Comparison of ENCODE assay signal across 13 cellular contexts in genomic region chr10:79111846-79112614, GRCh38. TPM values are rescaled to one million over a fixed set of nuclear protein-coding genes. Genes with fewer than 3 reads are reported as not detected.
A peak's percentile ranks its signal among the peaks of the same experiment; 100 is the strongest.
DNase-seq lines count a peak whose midpoint lies in the region; ATAC-seq, FAIRE-seq and TF ChIP-seq lines count a peak whose summit lies in the region.
"Had no signal": no experiment of that assay in that cellular context is flagged by ENCODE, and none has a peak within 500 bp of the region (broad histone marks: within the 10 kb centered on the region; RNA-seq: fewer than 3 reads in every experiment).

No MANE protein-coding gene starts in this region.

- H3K23me2 ChIP-seq in H1 (ENCODE audit: low read depth, low read length), result no peaks in the 10 kb centered on the region

- H3K9ac ChIP-seq in IMR-90 (ENCODE audit: low read depth, low read length) (0 out of 2 replicates have a peak overlapping the region, but pooled peaks have one; percentile 45), H1 (replicated peaks in 1 of 4; ENCODE audit: extremely low read depth in 1 of 4, low read depth in 3 of 4, low read length in 3 of 4) (no peak overlapping the region), mesendoderm (ENCODE audit: low read length) (no peak overlapping the region), subcutaneous abdominal adipose tissue (ENCODE audit: low read length in 5 of 5) (peak overlapping the region in 3 of 5 donors; percentile 35 to 66 (median 39))

- dilution Hi-C loops in IMR-90 (cut with HindIII; ENCODE audit: low sequenced_read_pairs, unreplicated experiment), result no loop called here

- peak overlapping the region; percentile 58; the same call in 1 of the 2 replicates for H4K91ac ChIP-seq in IMR-90 (ENCODE audit: insufficient read depth, low read depth, low read length)
- H4K91ac ChIP-seq in H1 (replicated peaks; ENCODE audit: insufficient read length, low read length), result peak overlapping the region; percentile 38

- intact Hi-C loops in IMR-90 (cut with micrococcal nuclease), result loop anchor here (5.0 kb wide), 1 partner anchor 40 kb away; no protein-coding TSS in a partner anchor

- no peak for TF ChIP-seq EP300 in H1 (IDR thresholded peaks at IDR 0.05; ENCODE audit: borderline replicate concordance in 1 of 2, low read depth in 2 of 2, low read length in 2 of 2)

- in situ Hi-C loops in IMR-90 (cut with MboI; ENCODE audit: low sequenced_read_pairs), result no loop called here

- H2BK15ac ChIP-seq in IMR-90 (ENCODE audit: low read depth, low read length), result peak overlapping the region; percentile 34; the same call in 1 of the 3 replicates
- no peak overlapping the region for H2BK15ac ChIP-seq in H1 (ENCODE audit: low read length)
- H2BK15ac ChIP-seq in mesendoderm (replicated peaks; ENCODE audit: low read depth), result no peak overlapping the region

- H3K27ac ChIP-seq in IMR-90 (ENCODE audit: insufficient read depth, low read length), result peak overlapping the region; percentile 87
- no peak overlapping the region for H3K27ac ChIP-seq in H1 (ENCODE audit: low read depth, low read length)
- no peak overlapping the region for H3K27ac ChIP-seq in mesendoderm (ENCODE audit: low read depth, low read length)
- peak overlapping the region; percentile 76 for H3K27ac ChIP-seq in subcutaneous abdominal adipose tissue (ENCODE audit: low read depth, low read length)

- H3K14ac ChIP-seq in IMR-90 (replicated peaks; ENCODE audit: low read depth, low read length), result peak overlapping the region; percentile 83
- no peak overlapping the region for H3K14ac ChIP-seq in H1 (ENCODE audit: insufficient read length)

- H3K4me2 ChIP-seq in IMR-90 (ENCODE audit: low read depth, low read length) (no peak overlapping the region), H1 (ENCODE audit: insufficient read depth in 1 of 2, low read depth in 2 of 2, low read length in 2 of 2) (no peak overlapping the region; a peak in 1 of 4 replicates), mesendoderm (ENCODE audit: low read length) (no peak overlapping the region)

- H3K79me1 ChIP-seq in IMR-90 (ENCODE audit: low read depth in 1 of 2, low read length in 2 of 2) (peaks cover 26 to 99% of the 10 kb centered on the region in 2 experiments), H1 (ENCODE audit: low read depth, low read length) (peaks cover 42% of the 10 kb centered on the region), mesendoderm (ENCODE audit: low read length) (peaks cover 70% of the 10 kb centered on the region)

- TF ChIP-seq RAD21 in IMR-90 (IDR thresholded peaks at IDR 0.05; ENCODE audit: low read length), result no peak
- TF ChIP-seq RAD21 in H1 (IDR thresholded peaks at IDR 0.05 in 1 of 2, conservative IDR thresholded peaks at IDR 0.05 in 1 of 2; ENCODE audit: low read depth in 2 of 2, low read length in 2 of 2), result no peak

- no TSS peak for BruUV-seq in IMR-90 (replicated peaks; lab: Mats Ljungman, UMichigan)

- no peak for FAIRE-seq in H1 (lab: Jason Lieb, UNC)

- peaks cover 65% of the 10 kb centered on the region for H3K9me1 ChIP-seq in IMR-90 (ENCODE audit: insufficient read depth, low read length)

- POLR2A ChIA-PET in IMR-90 (lab: Charles Lee; ENCODE audit: unreplicated experiment), result no interaction called here
- POLR2A ChIA-PET in H1 (lab: Charles Lee; ENCODE audit: partially characterized antibody), result interaction anchor here (0.9 kb wide), 1 partner anchor 45 kb away, joined by 4 read pairs; no protein-coding TSS in a partner anchor

- H3K4me1 ChIP-seq in IMR-90 (ENCODE audit: control insufficient read depth, insufficient read depth, low read length) (peaks cover 58% of the 10 kb centered on the region), H1 (replicated peaks in 1 of 4; ENCODE audit: control insufficient read depth in 3 of 4, insufficient read depth in 4 of 4, low read length in 3 of 4) (peaks cover 6 to 40% (median 28%) of the 10 kb centered on the region in 4 experiments), mesendoderm (ENCODE audit: control insufficient read depth, low read depth, low read length) (peaks cover 20% of the 10 kb centered on the region), subcutaneous abdominal adipose tissue (ENCODE audit: control insufficient read depth in 5 of 5, insufficient read depth in 5 of 5, low read length in 5 of 5) (peaks cover 19 to 77% (median 68%) of the 10 kb centered on the region in 5 donors)

- peaks cover 100% of the 10 kb centered on the region for H4K20me1 ChIP-seq in IMR-90 (ENCODE audit: insufficient read depth, low read length)
- H4K20me1 ChIP-seq in H1 (replicated peaks in 1 of 2; ENCODE audit: control insufficient read depth in 1 of 2, insufficient read depth in 2 of 2, low read length in 2 of 2), result peaks cover 14 to 25% of the 10 kb centered on the region in 2 experiments

- H3K56ac ChIP-seq in IMR-90 (ENCODE audit: extremely low read depth, insufficient read depth, low read length) (no peak overlapping the region), H1 (replicated peaks; ENCODE audit: insufficient read length, low read depth, low read length) (no peak overlapping the region), mesendoderm (ENCODE audit: low read length) (peak overlapping the region; percentile 36)

- peak overlapping the region; percentile 72; the same call in 1 of the 2 replicates for H2BK120ac ChIP-seq in IMR-90 (ENCODE audit: low read depth, low read length)
- H2BK120ac ChIP-seq in H1 (replicated peaks; ENCODE audit: low read depth, low read length), result no peak overlapping the region
- no peak overlapping the region for H2BK120ac ChIP-seq in mesendoderm (ENCODE audit: low read depth, low read length)

- TF ChIP-seq POLR2A in IMR-90 (IDR thresholded peaks at IDR 0.05; ENCODE audit: low read depth, low read length) (no peak), H1 (IDR thresholded peaks at IDR 0.05; ENCODE audit: control extremely low read depth in 1 of 2, low read depth in 2 of 2, low read length in 2 of 2) (no peak)

- H3K27me3 ChIP-seq in IMR-90 (ENCODE audit: control insufficient read depth, insufficient read depth, low read length) (no peaks in the 10 kb centered on the region), H1 (replicated peaks in 1 of 4; ENCODE audit: control insufficient read depth in 3 of 4, extremely low read depth in 1 of 4, insufficient read depth in 3 of 4, low read length in 3 of 4) (no peaks in the 10 kb centered on the region), mesendoderm (ENCODE audit: insufficient read depth, low read length, poor library complexity) (no peaks in the 10 kb centered on the region), subcutaneous abdominal adipose tissue (ENCODE audit: control insufficient read depth in 5 of 5, insufficient read depth in 4 of 5, low read length in 5 of 5) (no peaks in the 10 kb centered on the region)
- H3K27me3 ChIP-seq: MG63 had no signal

- DNase-seq in IMR-90 (no peak), H1 (ENCODE audit: low read depth in 1 of 2, low spot score in 2 of 2) (no peak), mesendoderm (no peak), T-helper 1 cell (no peak), anterior cingulate cortex (lab: John Stamatoyannopoulos, UW) (no peak), occipital lobe (lab: John Stamatoyannopoulos, UW) (no peak)
- no peak for DNase-seq in NK-92 treated with Interleukin-12 subunit alpha and Interleukin-12 subunit beta, amount 100 ng/mL, for 24 hours (lab: John Stamatoyannopoulos, UW)
- DNase-seq: activated CD4-positive, alpha-beta T cell treated with anti-CD3 and anti-CD28 coated beads for 36 hours; activated gamma-delta T cell treated with Interleukin-2 at 50 U/mL for 16 hours; CD8-positive, alpha-beta memory T cell; NCI-H526 treated with DMSO at 0.1 percent for 48 hours had no signal

- H2BK5ac ChIP-seq in IMR-90 (ENCODE audit: low read depth, low read length, poor library complexity, severe bottlenecking) (peak overlapping the region; percentile 84), H1 (ENCODE audit: low read depth, low read length) (no peak overlapping the region), mesendoderm (ENCODE audit: low read length) (no peak overlapping the region)

- H4K8ac ChIP-seq in IMR-90 (ENCODE audit: low read depth in 2 of 2, low read length in 2 of 2), result peak overlapping the region; percentile 19 to 53; a peak in 3 of 4 replicates
- no peak overlapping the region for H4K8ac ChIP-seq in H1 (ENCODE audit: extremely low read depth, insufficient read depth, low read length)
- H4K8ac ChIP-seq in mesendoderm (ENCODE audit: low read depth, low read length), result no peak overlapping the region

- H3K4ac ChIP-seq in IMR-90 (ENCODE audit: low read depth, low read length) (peak overlapping the region; percentile 86), H1 (replicated peaks; ENCODE audit: insufficient read length, low read depth, low read length) (no peak overlapping the region), mesendoderm (ENCODE audit: low read depth, low read length) (no peak overlapping the region)

- peak overlapping the region; percentile 37 for H2AK5ac ChIP-seq in IMR-90 (ENCODE audit: low read depth, low read length)
- no peak overlapping the region for H2AK5ac ChIP-seq in H1 (ENCODE audit: low read depth, low read length)
- no peak overlapping the region for H2AK5ac ChIP-seq in mesendoderm (ENCODE audit: low read length)

- ATAC-seq in IMR-90 (ENCODE audit: low read depth), result no peak
- ATAC-seq: activated CD4-positive, alpha-beta T cell treated with anti-CD3 and anti-CD28 coated beads for 36 hours had no signal

- peak overlapping the region; percentile 66; the same call in 1 of the 2 replicates for H3K23ac ChIP-seq in IMR-90 (ENCODE audit: low read depth, low read length)
- H3K23ac ChIP-seq in H1 (ENCODE audit: insufficient read length), result no peak overlapping the region
- no peak overlapping the region for H3K23ac ChIP-seq in mesendoderm (ENCODE audit: low read length)

- H3K36me3 ChIP-seq in IMR-90 (ENCODE audit: control insufficient read depth, insufficient read depth, low read length) (peaks cover 21% of the 10 kb centered on the region), H1 (ENCODE audit: control insufficient read depth in 2 of 4, insufficient read depth in 4 of 4, low read length in 3 of 4) (peaks cover 0 to 2% (median 1%) of the 10 kb centered on the region in 4 experiments; a peak in 2 of 8 replicates), mesendoderm (ENCODE audit: control insufficient read depth, insufficient read depth, low read length) (no peaks in the 10 kb centered on the region), subcutaneous abdominal adipose tissue (ENCODE audit: control insufficient read depth in 5 of 5, insufficient read depth in 5 of 5, low read length in 5 of 5) (peaks cover 0 to 24% (median 21%) of the 10 kb centered on the region in 5 donors)

- H2AK9ac ChIP-seq in IMR-90 (replicated peaks; ENCODE audit: low read depth, low read length, poor library complexity), result peak overlapping the region; percentile 38

- H2AFZ ChIP-seq in IMR-90 (replicated peaks; ENCODE audit: low read length, poor library complexity), result no peak overlapping the region
- no peak overlapping the region for H2AFZ ChIP-seq in H1 (ENCODE audit: low read length)

- TF ChIP-seq CTCF in IMR-90 (conservative IDR thresholded peaks at IDR 0.05; ENCODE audit: low read depth, low read length) (no peak), H1 (IDR thresholded peaks at IDR 0.05; ENCODE audit: control extremely low read depth in 1 of 3, insufficient read depth in 1 of 3, low read depth in 1 of 3, low read length in 3 of 3) (no peak)

- H3K18ac ChIP-seq in IMR-90 (ENCODE audit: low read depth, low read length) (no peak overlapping the region; the same call in 1 of the 2 replicates), H1 (ENCODE audit: extremely low read depth, low read length) (no peak overlapping the region), mesendoderm (ENCODE audit: low read length) (no peak overlapping the region)

- H3K79me2 ChIP-seq in H1 (ENCODE audit: control insufficient read depth in 1 of 2, insufficient read depth in 2 of 2, low read length in 2 of 2), result peaks cover 6 to 100% of the 10 kb centered on the region in 2 experiments; a peak in 3 of 4 replicates
- H3K79me2 ChIP-seq in mesendoderm (ENCODE audit: control insufficient read depth, insufficient read depth, low read length), result peaks cover 95% of the 10 kb centered on the region

- H3K4me3 ChIP-seq in IMR-90 (ENCODE audit: insufficient read depth, low read depth, low read length) (no peak overlapping the region), H1 (ENCODE audit: extremely low read depth in 1 of 4, insufficient read depth in 2 of 4, low read depth in 3 of 4, low read length in 4 of 4) (no peak overlapping the region), mesendoderm (ENCODE audit: low read length) (no peak overlapping the region), subcutaneous abdominal adipose tissue (ENCODE audit: low read depth in 1 of 5, low read length in 5 of 5) (no peak overlapping the region)
- H3K4me3 ChIP-seq: MG63 had no signal

- H3K9me3 ChIP-seq in IMR-90 (ENCODE audit: control insufficient read depth, insufficient read depth, low read length) (no peaks in the 10 kb centered on the region), H1 (ENCODE audit: insufficient read depth in 2 of 2, low read depth in 1 of 2, low read length in 1 of 2) (no peaks in the 10 kb centered on the region), subcutaneous abdominal adipose tissue (ENCODE audit: control insufficient read depth in 5 of 5, low read length in 5 of 5) (no peaks in the 10 kb centered on the region)
- H3K9me3 ChIP-seq: MG63 had no signal

- H4K5ac ChIP-seq in IMR-90 (ENCODE audit: low read depth, low read length) (peak overlapping the region; percentile 10; the same call in 1 of the 2 replicates), H1 (ENCODE audit: insufficient read length, low read depth, low read length) (no peak overlapping the region), mesendoderm (ENCODE audit: low read length) (no peak overlapping the region)

- WGBS in IMR-90 (ENCODE audit: extremely low coverage in 2 of 2, insufficient read length in 1 of 2), 2 experiments, result 89% methylated on average over 5 of the region's 12 CpGs; no CpG with 5 or more reads in 1 of the 2 experiments
- 92% methylated on average over 12 of the region's 12 CpGs; no CpG with 5 or more reads in 1 of the 2 experiments for WGBS in H1 (ENCODE audit: extremely low coverage in 1 of 2, insufficient coverage in 1 of 2, insufficient read length in 1 of 2, insufficient replicate concordance in 2 of 2, low coverage in 1 of 2, low lambda C conversion rate in 2 of 2, missing lambda C conversion rate in 1 of 2), 2 experiments
- WGBS in mesendoderm (ENCODE audit: extremely low coverage, insufficient coverage, low lambda C conversion rate), result no CpG with 5 or more reads among the region's 12 CpGs

- H2BK12ac ChIP-seq in H1 (ENCODE audit: low read depth, low read length), result no peak overlapping the region

- CTCF ChIA-PET in IMR-90 (lab: Yijun Ruan, JAX) (no interaction called here), H1 (lab: Charles Lee; ENCODE audit: partially characterized antibody) (interaction anchor here (0.7 to 3.1 kb wide), 9 partner anchors 10 to 84 kb away, joined by 3 to 21 read pairs (median 4); no protein-coding TSS in a partner anchor)

- no peak overlapping the region; the same call in 1 of the 2 replicates for H2BK20ac ChIP-seq in IMR-90 (ENCODE audit: low read depth, low read length)
- no peak overlapping the region for H2BK20ac ChIP-seq in H1 (ENCODE audit: low read length)

RNA-seq across cellular contexts. Expression of gene ZMIZ1, which starts 43.3 kb away (rescaled TPM):
- total RNA-seq in IMR-90 (2012; rRNA removed), result 6.6 and 6.7 TPM in 2 replicates
- 43.2 and 48.7 TPM in 2 replicates for polyA plus RNA-seq in IMR-90 (2012; rRNA removed)
- polyA plus RNA-seq in IMR-90 (2012; cell fraction: cytosol; rRNA removed), result 39.5 and 51.2 TPM in 2 replicates
- polyA plus RNA-seq in IMR-90 (2012; cell fraction: nucleus; rRNA removed; ENCODE audit: low replicate concordance), result 57.0 and 113 TPM in 2 replicates
- 28.0 and 29.7 TPM in 2 replicates for total RNA-seq in H1 (2021; fragmentation: NEBNext Ultra II Directional; extraction: Animal tissue kit (Norgen Biotek cat#: 25700))
- 8.1 and 17.1 TPM in 2 replicates for polyA plus RNA-seq in H1 (2011; rRNA removed)
- 7.4 TPM for polyA plus RNA-seq in H1 (2011; cell fraction: cytosol; rRNA removed)
- 33.0 TPM for polyA plus RNA-seq in H1 (2011; cell fraction: nucleus; rRNA removed)
- 17.4 to 25.1 TPM (median 23.6 TPM) in 4 replicates for polyA plus RNA-seq in H1 (2012, experiment 1 of 2)
- 13.4 TPM for polyA plus RNA-seq in H1 (2012, experiment 2 of 2)
- polyA plus RNA-seq in H1 (2013, experiment 1 of 2), result 11.4 TPM
- polyA plus RNA-seq in H1 (2013, experiment 2 of 2), result 10.1 TPM
- 9.1 and 16.3 TPM in 2 replicates for polyA minus RNA-seq in H1 (2011; rRNA and poly(A)+ RNA removed)
- 19.2 TPM for polyA minus RNA-seq in H1 (2011; cell fraction: cytosol; rRNA and poly(A)+ RNA removed)
- polyA minus RNA-seq in H1 (2011; cell fraction: nucleus; rRNA and poly(A)+ RNA removed), result 24.4 TPM
- 23.7 TPM for polyA plus RNA-seq in mesendoderm (2013, experiment 1 of 2)
- polyA plus RNA-seq in mesendoderm (2013, experiment 2 of 2), result 23.1 TPM
- total RNA-seq in occipital lobe, result 29.5 TPM

Comparison
In these comparisons a context has a peak if more than half of its experiments do, and no peak if none do; other contexts are left out.
1. H3K27ac ChIP-seq: peak in IMR-90 (single experiment) and subcutaneous abdominal adipose tissue (single experiment); none in H1 (single experiment) and mesendoderm (single experiment).
2. H3K9ac ChIP-seq: peak in IMR-90 (single experiment) and subcutaneous abdominal adipose tissue (3 of 5); none in H1 (0 of 4) and mesendoderm (single experiment).
3. H4K8ac ChIP-seq: peak in IMR-90 (2 of 2); none in H1 (single experiment) and mesendoderm (single experiment).